ENCODE assay signal across 8 cellular contexts in the genomic region with DNA sequence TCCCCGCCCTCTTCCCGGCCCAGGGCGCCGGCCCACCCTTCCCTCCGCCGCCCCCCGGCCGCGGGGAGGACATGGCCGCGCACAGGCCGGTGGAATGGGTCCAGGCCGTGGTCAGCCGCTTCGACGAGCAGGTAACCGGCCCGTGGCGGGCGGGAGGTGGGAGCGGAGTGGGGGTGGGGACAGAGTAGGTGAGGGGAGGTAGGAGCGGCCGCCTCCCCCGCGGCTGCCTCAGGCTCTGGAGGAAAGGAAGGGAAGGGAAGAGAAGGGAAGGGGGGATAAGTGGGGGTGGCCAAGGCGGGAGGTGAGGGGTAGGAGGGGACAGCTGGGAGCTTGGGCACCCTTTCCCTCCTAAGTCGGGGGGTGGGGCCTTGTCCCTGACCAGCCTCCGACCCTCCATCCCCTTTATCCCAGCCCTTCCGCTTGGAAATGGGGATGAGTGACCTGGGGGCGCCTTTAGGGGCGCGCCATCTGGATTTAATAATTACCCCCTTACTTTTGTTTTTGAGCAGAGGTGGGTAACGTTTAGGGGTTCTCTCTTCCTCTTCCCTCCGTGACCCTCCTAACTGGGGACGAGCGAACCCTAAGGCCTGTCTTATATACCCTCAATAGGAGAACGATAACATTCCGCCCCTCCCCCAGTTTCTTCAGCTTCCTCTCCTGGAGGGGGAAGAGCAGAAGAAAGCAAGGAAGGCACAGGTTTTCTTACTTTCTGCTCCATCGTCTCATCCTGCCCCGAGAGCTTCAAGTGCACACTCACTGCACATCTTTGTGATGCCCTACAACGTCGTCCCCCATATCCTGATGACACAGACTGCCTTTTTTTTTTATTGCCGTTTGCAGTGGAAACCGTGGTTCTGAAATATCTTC. TPM values are rescaled to one million over a fixed set of nuclear protein-coding genes. Genes with fewer than 3 reads are reported as not detected.
A peak's percentile ranks its signal among the peaks of the same experiment; 100 is the strongest.
DNase-seq lines count a peak whose midpoint lies in the region; ATAC-seq, FAIRE-seq and TF ChIP-seq lines count a peak whose summit lies in the region.

No MANE protein-coding gene starts in this region.

- no peaks in the 10 kb centered on the region for H3K9me3 ChIP-seq in neural cell (ENCODE audit: low read length)

- FAIRE-seq in frontal cortex (lab: Jason Lieb, UNC) (no peak), urothelium cell line (lab: Jason Lieb, UNC) (no peak)

- peak overlapping the region; percentile 98 for H3K27ac ChIP-seq in neural cell (ENCODE audit: low read length)

- peak overlapping the region; percentile 73 for H2AFZ ChIP-seq in neural cell (ENCODE audit: low read depth, low read length)

- peak overlapping the region; percentile 94 for H3K4me3 Mint-ChIP-seq in activated naive CD4-positive, alpha-beta T cell treated with anti-CD3 and anti-CD28 coated beads for 36 hours

- peaks cover 37% of the 10 kb centered on the region for H3K79me2 ChIP-seq in neural cell (replicated peaks; ENCODE audit: insufficient read depth, low read length)

- H3K9me2 ChIP-seq in neural cell (ENCODE audit: insufficient read depth, low read length) = no peaks in the 10 kb centered on the region

- no peaks in the 10 kb centered on the region for H3K27me3 ChIP-seq in neural cell (ENCODE audit: insufficient read depth, low read depth, low read length)

- H3K36me3 ChIP-seq in neural cell (ENCODE audit: insufficient read depth, low read length) = no peaks in the 10 kb centered on the region

- H4K20me1 ChIP-seq in neural cell (ENCODE audit: insufficient read depth) = no peaks in the 10 kb centered on the region

- peaks cover 11% of the 10 kb centered on the region for H3K4me1 Mint-ChIP-seq in activated naive CD4-positive, alpha-beta T cell treated with anti-CD3 and anti-CD28 coated beads for 36 hours (ENCODE audit: low read depth)

- H3K9me3 Mint-ChIP-seq in activated naive CD4-positive, alpha-beta T cell treated with anti-CD3 and anti-CD28 coated beads for 36 hours = no peaks in the 10 kb centered on the region

- intact Hi-C loops in activated naive CD4-positive, alpha-beta T cell treated with anti-CD3 and anti-CD28 coated beads for 36 hours (cut with micrococcal nuclease) = loop anchor here (5.0 to 10.0 kb wide), 4 partner anchors 191 to 389 kb away; a partner anchor contains a TSS

- peak overlapping the region; percentile 89 for H3K4me2 ChIP-seq in neural cell (ENCODE audit: low read length)

- peak overlapping the region; percentile 99 for H3K9ac ChIP-seq in neural cell (ENCODE audit: low read length)

- peak; percentile 44 for TF ChIP-seq RAD21 in neural cell (conservative IDR thresholded peaks at IDR 0.05)

- peaks cover 13% of the 10 kb centered on the region for H3F3A ChIP-seq in neural cell (ENCODE audit: insufficient read depth, low read length, poor library complexity, severe bottlenecking)

- H3K4me3 ChIP-seq in neural cell (ENCODE audit: low read length) = peak overlapping the region; percentile 98

- DNase-seq in DMS 273 (lab: John Stamatoyannopoulos, UW; ENCODE audit: unreplicated experiment) (peak; percentile 73), DMS 273 treated with DMSO at 0.1 percent for 48 hours (lab: John Stamatoyannopoulos, UW) (no peak), frontal cortex (ENCODE audit: low spot score in 2 of 2) (peak; percentile 32 to 54), urothelium cell line (ENCODE audit: low spot score) (peak; percentile 47)
- peak; percentile 44 for DNase-seq in activated naive CD4-positive, alpha-beta T cell treated with anti-CD3 and anti-CD28 coated beads for 36 hours

- CTCF ChIA-PET in activated naive CD4-positive, alpha-beta T cell treated with anti-CD3 and anti-CD28 coated beads for 36 hours (lab: Charles Lee) = interaction anchor here (0.6 to 0.8 kb wide), 3 partner anchors 119 to 276 kb away, joined by 3 read pairs; no protein-coding TSS in a partner anchor

- no peaks in the 10 kb centered on the region for H3K36me3 Mint-ChIP-seq in activated naive CD4-positive, alpha-beta T cell treated with anti-CD3 and anti-CD28 coated beads for 36 hours (ENCODE audit: low read depth)

- peak; percentile 16 for TF ChIP-seq EP300 in neural cell (conservative IDR thresholded peaks at IDR 0.05; ENCODE audit: poor library complexity, severe bottlenecking)

- peak; percentile 13 for ATAC-seq in HG03139 (IDR thresholded peaks at IDR 0.05; ENCODE audit: unreplicated experiment)

- H3K27ac Mint-ChIP-seq in activated naive CD4-positive, alpha-beta T cell treated with anti-CD3 and anti-CD28 coated beads for 36 hours = peak overlapping the region; percentile 72

- H3K27me3 Mint-ChIP-seq in activated naive CD4-positive, alpha-beta T cell treated with anti-CD3 and anti-CD28 coated beads for 36 hours (ENCODE audit: low read depth) = no peaks in the 10 kb centered on the region

- no peak for TF ChIP-seq CTCF in neural cell (IDR thresholded peaks at IDR 0.05; ENCODE audit: poor library complexity, severe bottlenecking)

TF ChIP-seq in PFSK-1, 5 proteins besides CTCF, POLR2A, EP300 and RAD21:
- TF ChIP-seq FOXP2 (optimal IDR thresholded peaks at IDR 0.05; ENCODE audit: borderline replicate concordance, extremely low read depth, extremely low read length, insufficient read depth) (no peak), POLR2AphosphoS5 (IDR thresholded peaks at IDR 0.05; ENCODE audit: low read depth, low read length) (peak; percentile 18)

TF ChIP-seq in neural cell, 6 proteins besides CTCF, POLR2A, EP300 and RAD21:
- no peak for TF ChIP-seq SMC3 (conservative IDR thresholded peaks at IDR 0.05; ENCODE audit: poor library complexity)
- TF ChIP-seq, protein P1, sequence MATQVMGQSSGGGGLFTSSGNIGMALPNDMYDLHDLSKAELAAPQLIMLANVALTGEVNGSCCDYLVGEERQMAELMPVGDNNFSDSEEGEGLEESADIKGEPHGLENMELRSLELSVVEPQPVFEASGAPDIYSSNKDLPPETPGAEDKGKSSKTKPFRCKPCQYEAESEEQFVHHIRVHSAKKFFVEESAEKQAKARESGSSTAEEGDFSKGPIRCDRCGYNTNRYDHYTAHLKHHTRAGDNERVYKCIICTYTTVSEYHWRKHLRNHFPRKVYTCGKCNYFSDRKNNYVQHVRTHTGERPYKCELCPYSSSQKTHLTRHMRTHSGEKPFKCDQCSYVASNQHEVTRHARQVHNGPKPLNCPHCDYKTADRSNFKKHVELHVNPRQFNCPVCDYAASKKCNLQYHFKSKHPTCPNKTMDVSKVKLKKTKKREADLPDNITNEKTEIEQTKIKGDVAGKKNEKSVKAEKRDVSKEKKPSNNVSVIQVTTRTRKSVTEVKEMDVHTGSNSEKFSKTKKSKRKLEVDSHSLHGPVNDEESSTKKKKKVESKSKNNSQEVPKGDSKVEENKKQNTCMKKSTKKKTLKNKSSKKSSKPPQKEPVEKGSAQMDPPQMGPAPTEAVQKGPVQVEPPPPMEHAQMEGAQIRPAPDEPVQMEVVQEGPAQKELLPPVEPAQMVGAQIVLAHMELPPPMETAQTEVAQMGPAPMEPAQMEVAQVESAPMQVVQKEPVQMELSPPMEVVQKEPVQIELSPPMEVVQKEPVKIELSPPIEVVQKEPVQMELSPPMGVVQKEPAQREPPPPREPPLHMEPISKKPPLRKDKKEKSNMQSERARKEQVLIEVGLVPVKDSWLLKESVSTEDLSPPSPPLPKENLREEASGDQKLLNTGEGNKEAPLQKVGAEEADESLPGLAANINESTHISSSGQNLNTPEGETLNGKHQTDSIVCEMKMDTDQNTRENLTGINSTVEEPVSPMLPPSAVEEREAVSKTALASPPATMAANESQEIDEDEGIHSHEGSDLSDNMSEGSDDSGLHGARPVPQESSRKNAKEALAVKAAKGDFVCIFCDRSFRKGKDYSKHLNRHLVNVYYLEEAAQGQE (IDR thresholded peaks at IDR 0.05; ENCODE audit: borderline replicate concordance) = no peak
- peak; percentile 6 for TF ChIP-seq POLR2AphosphoS5 (IDR thresholded peaks at IDR 0.05)
- TF ChIP-seq TAF1 (IDR thresholded peaks at IDR 0.05; ENCODE audit: low read depth) = no peak
- no peak for TF ChIP-seq EZH2 (IDR thresholded peaks at IDR 0.05; ENCODE audit: borderline replicate concordance, insufficient read depth, low read length, poor library complexity, severe bottlenecking)
- peak; percentile 14 for TF ChIP-seq MXI1 (conservative IDR thresholded peaks at IDR 0.05; ENCODE audit: poor library complexity, severe bottlenecking)

RNA-seq across cellular contexts. Expression of a gene that starts 0.7 kb away (rescaled TPM):
- polyA plus RNA-seq in PFSK-1 (2012; ENCODE audit: insufficient read length, low read depth) = 20.5 TPM
- total RNA-seq in activated naive CD4-positive, alpha-beta T cell treated with anti-CD3 and anti-CD28 coated beads for 36 hours = 10 to 100 TPM; 19.5 to 22.8 TPM
- total RNA-seq in frontal cortex = 96.6 TPM
- 21.2 and 22.4 TPM in 2 replicates for polyA plus RNA-seq in neural cell
- polyA minus RNA-seq in neural cell = 185 and 229 TPM in 2 replicates
